8 cellular contexts compared by ENCODE assay signal in the genomic region with DNA sequence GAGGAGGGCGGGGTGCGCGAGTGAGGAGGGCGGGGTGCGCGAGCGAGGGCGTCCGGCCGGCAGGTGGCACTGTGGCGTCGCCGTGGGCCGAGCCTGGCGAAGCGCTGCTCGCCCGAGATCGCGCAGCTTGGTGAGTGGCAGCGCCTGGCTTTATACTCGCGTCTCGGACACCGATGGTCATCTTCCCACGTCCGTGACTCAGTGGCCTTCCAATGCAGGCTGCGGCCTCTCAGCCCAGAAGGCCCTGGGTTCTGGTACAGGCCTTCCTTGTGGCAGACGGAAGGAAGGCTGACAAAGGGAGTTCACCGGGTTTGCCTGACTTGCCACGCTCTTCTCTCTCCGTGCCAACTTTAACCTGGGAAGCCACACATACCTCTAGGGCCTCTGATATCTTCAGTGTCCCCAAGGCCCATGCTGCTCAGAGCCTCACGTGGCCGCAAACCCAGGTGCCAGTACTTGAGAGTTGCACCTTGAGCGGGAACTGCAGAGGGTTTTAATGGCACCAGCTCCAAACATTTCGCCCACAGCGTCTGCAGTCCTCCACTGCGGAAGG.
DNase-seq lines count a peak whose midpoint lies in the region; ATAC-seq and TF ChIP-seq lines count a peak whose summit lies in the region.

No MANE protein-coding gene starts in this region.

- peak; percentile 82 for TF ChIP-seq RAD21 in neural cell (conservative IDR thresholded peaks at IDR 0.05)

- no TSS peak for BruUV-seq in Panc1 (replicated peaks; lab: Mats Ljungman, UMichigan)

- no peaks in the 10 kb centered on the region for H3F3A ChIP-seq in neural cell (ENCODE audit: insufficient read depth, low read length, poor library complexity, severe bottlenecking)

- peak overlapping the region; percentile 44 for H3K9ac ChIP-seq in neural cell (ENCODE audit: low read length)

- no peak overlapping the region for H3K27ac Mint-ChIP-seq in stimulated activated naive CD8-positive, alpha-beta T cell treated with anti-CD3 and anti-CD28 coated beads, Interleukin-15, Interleukin-2, amounts not matched to agents 100 ng/mL and 50 ng/mL, for 24 hours

- peaks cover 16% of the 10 kb centered on the region for H3K27me3 Mint-ChIP-seq in stimulated activated naive CD8-positive, alpha-beta T cell treated with anti-CD3 and anti-CD28 coated beads, Interleukin-15, Interleukin-2, amounts not matched to agents 100 ng/mL and 50 ng/mL, for 24 hours

- no peaks in the 10 kb centered on the region for H4K20me1 ChIP-seq in neural cell (ENCODE audit: insufficient read depth)

- H3K9me2 ChIP-seq in neural cell (ENCODE audit: insufficient read depth, low read length), result no peaks in the 10 kb centered on the region

- H3K27ac ChIP-seq in ACC112 (ENCODE audit: low read depth, low read length) (no peak overlapping the region), Panc1 (ENCODE audit: low read length) (peak overlapping the region; percentile 63; the same call in 1 of the 2 replicates), neural cell (ENCODE audit: low read length) (no peak overlapping the region)

- H3K36me3 Mint-ChIP-seq in stimulated activated naive CD8-positive, alpha-beta T cell treated with anti-CD3 and anti-CD28 coated beads, Interleukin-15, Interleukin-2, amounts not matched to agents 100 ng/mL and 50 ng/mL, for 24 hours (ENCODE audit: low read depth), result no peaks in the 10 kb centered on the region

- no peaks in the 10 kb centered on the region for H3K79me2 ChIP-seq in ACC112 (ENCODE audit: control insufficient read depth, insufficient read depth, low read length, unreplicated experiment)
- no peaks in the 10 kb centered on the region for H3K79me2 ChIP-seq in neural cell (replicated peaks; ENCODE audit: insufficient read depth, low read length)

- peak overlapping the region; percentile 39 for H3K4me2 ChIP-seq in neural cell (ENCODE audit: low read length)

- DNase-seq in Panc1 (ENCODE audit: low read depth, low spot score) (no peak), fibroblast of the aortic adventitia (ENCODE audit: low read depth) (peak; percentile 68)
- DNase-seq in activated T-helper 9 cell treated with anti-CD3 and anti-CD28 coated beads, Interleukin-2, amount 50 U/mL, for 16 hours (ENCODE audit: low read depth), result peak; percentile 82

- intact Hi-C loops in Panc1 (cut with micrococcal nuclease; ENCODE audit: unreplicated experiment), result loop anchor here (2.0 kb wide), 1 partner anchor 410 kb away; no protein-coding TSS in a partner anchor

- TF ChIP-seq CTCF in Panc1 (IDR thresholded peaks at IDR 0.05) (peak; percentile 76), fibroblast of the aortic adventitia (IDR thresholded peaks at IDR 0.05; ENCODE audit: insufficient read depth, low read length) (peak; percentile 46), neural cell (IDR thresholded peaks at IDR 0.05; ENCODE audit: poor library complexity, severe bottlenecking) (peak; percentile 86)

- H2AFZ ChIP-seq in ACC112 (ENCODE audit: low read length, unreplicated experiment), result peak overlapping the region; percentile 72
- peak overlapping the region; percentile 48 for H2AFZ ChIP-seq in neural cell (ENCODE audit: low read depth, low read length)

- peaks cover 16% of the 10 kb centered on the region for H3K4me1 Mint-ChIP-seq in stimulated activated naive CD8-positive, alpha-beta T cell treated with anti-CD3 and anti-CD28 coated beads, Interleukin-15, Interleukin-2, amounts not matched to agents 100 ng/mL and 50 ng/mL, for 24 hours (ENCODE audit: low read depth)

- H3K4me1 ChIP-seq in ACC112 (ENCODE audit: control insufficient read depth, insufficient read depth, low read length, unreplicated experiment) (peaks cover 7% of the 10 kb centered on the region), Panc1 (ENCODE audit: control insufficient read depth, insufficient read depth, low read length) (peaks cover 3% of the 10 kb centered on the region; the same call in 1 of the 2 replicates)

- in situ Hi-C loops in Panc1 (cut with HindIII; ENCODE audit: low pct_unique_long_range_greater_than_20kb, low sequenced_read_pairs), result no loop called here

- peak; percentile 79 for ATAC-seq in GM18517 (IDR thresholded peaks at IDR 0.05; ENCODE audit: unreplicated experiment)
- peak; percentile 91 for ATAC-seq in HG03064 (IDR thresholded peaks at IDR 0.05; ENCODE audit: low read depth, unreplicated experiment)
- ATAC-seq in Panc1, result peak; percentile 95

- CTCF ChIA-PET in Panc1 (lab: Charles Lee), result interaction anchor here (0.6 to 1.3 kb wide), 5 partner anchors 11 to 698 kb away, joined by 3 to 5 read pairs (median 3); no protein-coding TSS in a partner anchor

- no peaks in the 10 kb centered on the region for H3K36me3 ChIP-seq in ACC112 (ENCODE audit: insufficient read depth, low read length)
- no peaks in the 10 kb centered on the region for H3K36me3 ChIP-seq in Panc1 (ENCODE audit: control insufficient read depth, insufficient read depth, low read length)
- H3K36me3 ChIP-seq in neural cell (ENCODE audit: insufficient read depth, low read length), result no peaks in the 10 kb centered on the region

- H3K27me3 ChIP-seq in ACC112 (ENCODE audit: insufficient read depth, low read length), result peaks cover 7% of the 10 kb centered on the region
- peaks cover 4% of the 10 kb centered on the region; the same call in 1 of the 2 replicates for H3K27me3 ChIP-seq in Panc1 (ENCODE audit: control insufficient read depth, insufficient read depth, low read length)
- peaks cover 17% of the 10 kb centered on the region for H3K27me3 ChIP-seq in neural cell (ENCODE audit: insufficient read depth, low read depth, low read length)

- peak overlapping the region; percentile 82 for H3K4me3 Mint-ChIP-seq in stimulated activated naive CD8-positive, alpha-beta T cell treated with anti-CD3 and anti-CD28 coated beads, Interleukin-15, Interleukin-2, amounts not matched to agents 100 ng/mL and 50 ng/mL, for 24 hours

- POLR2A ChIA-PET in Panc1 (lab: Charles Lee), result interaction anchor here (0.7 kb wide), 2 partner anchors 9 to 15 kb away, joined by 3 to 5 read pairs; no protein-coding TSS in a partner anchor

- H3K9me3 Mint-ChIP-seq in stimulated activated naive CD8-positive, alpha-beta T cell treated with anti-CD3 and anti-CD28 coated beads, Interleukin-15, Interleukin-2, amounts not matched to agents 100 ng/mL and 50 ng/mL, for 24 hours, result no peaks in the 10 kb centered on the region

- H3K9me3 ChIP-seq in Panc1 (ENCODE audit: control insufficient read depth, insufficient read depth, low read depth, low read length) (no peaks in the 10 kb centered on the region), neural cell (ENCODE audit: low read length) (no peaks in the 10 kb centered on the region)

- TF ChIP-seq EP300 in neural cell (conservative IDR thresholded peaks at IDR 0.05; ENCODE audit: poor library complexity, severe bottlenecking), result no peak

- H3K4me3 ChIP-seq in ACC112 (ENCODE audit: low read depth, low read length) (peak overlapping the region; percentile 82), Panc1 (ENCODE audit: low read depth in 2 of 2, low read length in 2 of 2) (peak overlapping the region; percentile 43 to 67), fibroblast of the aortic adventitia (ENCODE audit: low read depth, low read length) (peak overlapping the region; percentile 71), neural cell (ENCODE audit: low read length) (peak overlapping the region; percentile 81)

TF ChIP-seq in neural cell, 6 proteins besides CTCF, POLR2A, EP300 and RAD21:
- TF ChIP-seq TAF1 (IDR thresholded peaks at IDR 0.05; ENCODE audit: low read depth), result no peak
- TF ChIP-seq, protein P1, sequence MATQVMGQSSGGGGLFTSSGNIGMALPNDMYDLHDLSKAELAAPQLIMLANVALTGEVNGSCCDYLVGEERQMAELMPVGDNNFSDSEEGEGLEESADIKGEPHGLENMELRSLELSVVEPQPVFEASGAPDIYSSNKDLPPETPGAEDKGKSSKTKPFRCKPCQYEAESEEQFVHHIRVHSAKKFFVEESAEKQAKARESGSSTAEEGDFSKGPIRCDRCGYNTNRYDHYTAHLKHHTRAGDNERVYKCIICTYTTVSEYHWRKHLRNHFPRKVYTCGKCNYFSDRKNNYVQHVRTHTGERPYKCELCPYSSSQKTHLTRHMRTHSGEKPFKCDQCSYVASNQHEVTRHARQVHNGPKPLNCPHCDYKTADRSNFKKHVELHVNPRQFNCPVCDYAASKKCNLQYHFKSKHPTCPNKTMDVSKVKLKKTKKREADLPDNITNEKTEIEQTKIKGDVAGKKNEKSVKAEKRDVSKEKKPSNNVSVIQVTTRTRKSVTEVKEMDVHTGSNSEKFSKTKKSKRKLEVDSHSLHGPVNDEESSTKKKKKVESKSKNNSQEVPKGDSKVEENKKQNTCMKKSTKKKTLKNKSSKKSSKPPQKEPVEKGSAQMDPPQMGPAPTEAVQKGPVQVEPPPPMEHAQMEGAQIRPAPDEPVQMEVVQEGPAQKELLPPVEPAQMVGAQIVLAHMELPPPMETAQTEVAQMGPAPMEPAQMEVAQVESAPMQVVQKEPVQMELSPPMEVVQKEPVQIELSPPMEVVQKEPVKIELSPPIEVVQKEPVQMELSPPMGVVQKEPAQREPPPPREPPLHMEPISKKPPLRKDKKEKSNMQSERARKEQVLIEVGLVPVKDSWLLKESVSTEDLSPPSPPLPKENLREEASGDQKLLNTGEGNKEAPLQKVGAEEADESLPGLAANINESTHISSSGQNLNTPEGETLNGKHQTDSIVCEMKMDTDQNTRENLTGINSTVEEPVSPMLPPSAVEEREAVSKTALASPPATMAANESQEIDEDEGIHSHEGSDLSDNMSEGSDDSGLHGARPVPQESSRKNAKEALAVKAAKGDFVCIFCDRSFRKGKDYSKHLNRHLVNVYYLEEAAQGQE (IDR thresholded peaks at IDR 0.05; ENCODE audit: borderline replicate concordance), result no peak
- TF ChIP-seq EZH2 (IDR thresholded peaks at IDR 0.05; ENCODE audit: borderline replicate concordance, insufficient read depth, low read length, poor library complexity, severe bottlenecking), result no peak
- TF ChIP-seq MXI1 (conservative IDR thresholded peaks at IDR 0.05; ENCODE audit: poor library complexity, severe bottlenecking), result peak; percentile 64
- TF ChIP-seq POLR2AphosphoS5 (IDR thresholded peaks at IDR 0.05), result peak; percentile 31
- TF ChIP-seq SMC3 (conservative IDR thresholded peaks at IDR 0.05; ENCODE audit: poor library complexity), result peak; percentile 81
